Comparison of ENCODE assay signal across 8 cellular contexts in the genomic region with DNA sequence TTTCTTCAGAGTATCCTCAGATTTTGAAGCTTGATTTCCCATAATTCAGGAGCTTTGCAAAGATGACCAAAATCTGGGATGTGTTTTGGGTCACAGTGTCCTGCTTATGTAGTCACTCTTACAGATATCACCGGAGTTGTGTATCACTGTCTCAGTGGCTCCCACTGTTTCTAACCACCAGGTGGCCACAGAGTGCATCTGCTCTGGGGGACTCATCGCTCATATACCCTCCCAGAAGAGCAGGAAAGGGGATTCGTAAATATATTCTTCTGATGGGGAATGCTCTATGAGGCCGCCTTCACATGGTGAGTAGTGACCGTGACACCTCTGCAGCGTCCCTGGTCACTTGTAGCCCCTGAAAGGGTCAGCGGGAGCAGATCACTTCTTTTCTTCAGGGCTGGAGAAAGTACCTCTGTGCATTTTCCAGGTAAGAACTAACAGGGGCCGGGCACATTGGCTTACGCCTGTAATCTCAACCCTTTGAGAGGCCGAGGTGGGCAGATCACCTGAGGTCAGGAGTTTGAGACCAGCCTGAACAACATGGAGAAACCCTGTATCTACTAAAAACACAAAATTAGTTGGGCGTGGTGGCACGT.
DNase-seq lines count a peak whose midpoint lies in the region; TF ChIP-seq lines count a peak whose summit lies in the region.
"Not testable (repeated sequence)": the region's sequence is repeated elsewhere in the genome, so short reads cannot be mapped to it uniquely, and the experiment has no call there.

No MANE protein-coding gene starts in this region.

- TF ChIP-seq POLR2A in Peyer's patch (IDR thresholded peaks at IDR 0.05), result not testable (repeated sequence)

- not testable (repeated sequence) for H3K27ac ChIP-seq in Peyer's patch

- DNase-seq in A172 (ENCODE audit: low spot score) (peak; percentile 10), GM03348 (ENCODE audit: low spot score) (peak; percentile 26), MG63 (peak; percentile 11), activated T-cell treated with anti-CD3 and anti-CD28 coated beads for 24 hours (ENCODE audit: low read depth) (peak; percentile 16), dermis blood vessel endothelial cell (peak; percentile 8), iPS-NIHi11 (ENCODE audit: low spot score) (peak; percentile 7), renal cortical epithelial cell (ENCODE audit: low read depth) (peak; percentile 11)
- DNase-seq in Peyer's patch, result not testable (repeated sequence)

- H3K9me3 ChIP-seq in MG63, Peyer's patch: not testable (repeated sequence)

- not testable (repeated sequence) for H3K4me1 ChIP-seq in Peyer's patch

- not testable (repeated sequence) for H3K27me3 ChIP-seq in MG63, Peyer's patch

- H3K36me3 ChIP-seq in MG63, Peyer's patch: not testable (repeated sequence)

- TF ChIP-seq CTCF in Peyer's patch (IDR thresholded peaks at IDR 0.05), result peak in 5 of 6 experiments; percentile 47 to 59 (median 51)

- not testable (repeated sequence) for H3K4me3 ChIP-seq in MG63, Peyer's patch
